ENCODE assay signal across 8 cellular contexts in genomic region chr16:4803479-4804243, GRCh38. TPM values are rescaled to one million over a fixed set of nuclear protein-coding genes. Genes with fewer than 3 reads are reported as not detected.
A peak's percentile ranks its signal among the peaks of the same experiment; 100 is the strongest.
DNase-seq lines count a peak whose midpoint lies in the region; ATAC-seq and TF ChIP-seq lines count a peak whose summit lies in the region.

No MANE protein-coding gene starts in this region.

- intact Hi-C loops in A673 (cut with micrococcal nuclease; ENCODE audit: unreplicated experiment): no loop called here

- DNase-seq in A673 (ENCODE audit: low spot score) (no peak), HL-60 (ENCODE audit: low read depth in 1 of 2, low spot score in 1 of 2) (peak; percentile 42 to 52), midbrain (lab: John Stamatoyannopoulos, UW) (peak; percentile 32)
- no peak for DNase-seq in activated naive CD8-positive, alpha-beta T cell treated with anti-CD3 and anti-CD28 coated beads, Interleukin-2, amount 10 ng/mL, durations not matched to agents 7 days and 5 days
- no peak for DNase-seq in stimulated activated naive CD4-positive, alpha-beta T cell treated with Interleukin-2 at 50 U/mL for 16 hours (lab: John Stamatoyannopoulos, UW)

- no peaks in the 10 kb centered on the region for H3K9me3 Mint-ChIP-seq in activated naive CD8-positive, alpha-beta T cell treated with anti-CD3 and anti-CD28 coated beads, Interleukin-2, amount 10 ng/mL, durations not matched to agents 7 days and 5 days

- peaks cover 12% of the 10 kb centered on the region for H3K4me1 Mint-ChIP-seq in activated naive CD8-positive, alpha-beta T cell treated with anti-CD3 and anti-CD28 coated beads, Interleukin-2, amount 10 ng/mL, durations not matched to agents 7 days and 5 days

- H3K36me3 Mint-ChIP-seq in activated naive CD8-positive, alpha-beta T cell treated with anti-CD3 and anti-CD28 coated beads, Interleukin-2, amount 10 ng/mL, durations not matched to agents 7 days and 5 days: peaks cover 19% of the 10 kb centered on the region

- TF ChIP-seq CTCF in A673 (conservative IDR thresholded peaks at IDR 0.05; ENCODE audit: low read depth, low read length): no peak
- no peak for TF ChIP-seq CTCF in HL-60 (IDR thresholded peaks at IDR 0.05; ENCODE audit: insufficient read depth, low read length)

- CTCF ChIA-PET in A673 (lab: Charles Lee): no interaction called here

- peaks cover 3% of the 10 kb centered on the region for H3K4me1 ChIP-seq in A673 (ENCODE audit: insufficient read depth, low read length, poor library complexity, severe bottlenecking)

- no peaks in the 10 kb centered on the region for H3K27me3 Mint-ChIP-seq in activated naive CD8-positive, alpha-beta T cell treated with anti-CD3 and anti-CD28 coated beads, Interleukin-2, amount 10 ng/mL, durations not matched to agents 7 days and 5 days

- no peak overlapping the region for H3K27ac ChIP-seq in A673 (ENCODE audit: low read depth, low read length, poor library complexity, severe bottlenecking)
- H3K27ac ChIP-seq in HL-60 (replicated peaks): peak overlapping the region; percentile 85

- H3K4me3 ChIP-seq in A673 (ENCODE audit: low read depth, low read length, poor library complexity, severe bottlenecking) (peak overlapping the region; percentile 86), HL-60 (replicated peaks; ENCODE audit: insufficient read depth, low read length) (peak overlapping the region; percentile 71; the same call in 1 of the 2 replicates)

- TSS peak; percentile 78 for BruUV-seq in A673 (replicated peaks; lab: Mats Ljungman, UMichigan)

- H3K36me3 ChIP-seq in A673 (ENCODE audit: insufficient read depth, low read length, poor library complexity, severe bottlenecking): peaks cover 24% of the 10 kb centered on the region

- no peaks in the 10 kb centered on the region for H3K9me3 ChIP-seq in A673 (ENCODE audit: low read depth, low read length, poor library complexity, severe bottlenecking)

- H3K27me3 ChIP-seq in A673 (replicated peaks; ENCODE audit: insufficient read depth, low read depth, low read length, poor library complexity): no peaks in the 10 kb centered on the region
- no peaks in the 10 kb centered on the region for H3K27me3 ChIP-seq in HL-60 (ENCODE audit: insufficient read depth, poor library complexity, severe bottlenecking)

- peak overlapping the region; percentile 89 for H3K4me3 Mint-ChIP-seq in activated naive CD8-positive, alpha-beta T cell treated with anti-CD3 and anti-CD28 coated beads, Interleukin-2, amount 10 ng/mL, durations not matched to agents 7 days and 5 days

- POLR2A ChIA-PET in A673 (lab: Charles Lee; ENCODE audit: low non-redundant PET): no interaction called here
- POLR2A ChIA-PET in activated naive CD8-positive, alpha-beta T cell treated with anti-CD3 and anti-CD28 coated beads, Interleukin-2, amount 10 ng/mL, durations not matched to agents 7 days and 5 days (lab: Charles Lee): interaction anchor here (0.6 to 2.9 kb wide), 4 partner anchors 35 to 231 kb away, joined by 3 to 16 read pairs (median 8); partner anchors contain the start of genes ANKS3 and DNAAF8

- H3K27ac Mint-ChIP-seq in activated naive CD8-positive, alpha-beta T cell treated with anti-CD3 and anti-CD28 coated beads, Interleukin-2, amount 10 ng/mL, durations not matched to agents 7 days and 5 days: no peak overlapping the region

- ATAC-seq in activated naive CD8-positive, alpha-beta T cell treated with anti-CD3 and anti-CD28 coated beads, Interleukin-2, amount 10 ng/mL, durations not matched to agents 7 days and 5 days (ENCODE audit: low read depth): no peak
- ATAC-seq in GM18870 (IDR thresholded peaks at IDR 0.05; ENCODE audit: unreplicated experiment) (no peak), HG03025 (IDR thresholded peaks at IDR 0.05; ENCODE audit: low FRiP score, unreplicated experiment) (no peak), GM18861 (IDR thresholded peaks at IDR 0.05; ENCODE audit: unreplicated experiment) (no peak)

RNA-seq across cellular contexts. Expression of gene ROGDI, which starts 1.2 kb away (rescaled TPM):
- total RNA-seq in A673 (2021): 2.9 and 3.3 TPM in 2 replicates
- 10 to 100 TPM in 1 of 2 experiments, 1 to 10 TPM in 1; 9.5 to 10.3 TPM for total RNA-seq in activated naive CD8-positive, alpha-beta T cell treated with anti-CD3 and anti-CD28 coated beads, Interleukin-2, amount 10 ng/mL, durations not matched to agents 7 days and 5 days

RNA-seq across cellular contexts. Expression of gene SMIM22, which starts 8.5 kb away (rescaled TPM):
- total RNA-seq in A673 (2021): not detected in 2 replicates
- not detected for total RNA-seq in activated naive CD8-positive, alpha-beta T cell treated with anti-CD3 and anti-CD28 coated beads, Interleukin-2, amount 10 ng/mL, durations not matched to agents 7 days and 5 days

RNA-seq across cellular contexts. Expression of gene SEPTIN12, which starts 15.5 kb away (rescaled TPM):
- total RNA-seq in A673 (2021): not detected in 2 replicates
- total RNA-seq in activated naive CD8-positive, alpha-beta T cell treated with anti-CD3 and anti-CD28 coated beads, Interleukin-2, amount 10 ng/mL, durations not matched to agents 7 days and 5 days: not detected

RNA-seq across cellular contexts. Expression of gene ZNF500, which starts 36.7 kb away (rescaled TPM):
- 16.8 and 19.1 TPM in 2 replicates for total RNA-seq in A673 (2021)
- 10 to 100 TPM; 22.5 to 23.8 TPM for total RNA-seq in activated naive CD8-positive, alpha-beta T cell treated with anti-CD3 and anti-CD28 coated beads, Interleukin-2, amount 10 ng/mL, durations not matched to agents 7 days and 5 days

RNA-seq across cellular contexts. Expression of gene GLYR1, which starts 43.4 kb away (rescaled TPM):
- total RNA-seq in A673 (2021): 121 and 128 TPM in 2 replicates
- 10 to 100 TPM; 91.6 to 93.1 TPM for total RNA-seq in activated naive CD8-positive, alpha-beta T cell treated with anti-CD3 and anti-CD28 coated beads, Interleukin-2, amount 10 ng/mL, durations not matched to agents 7 days and 5 days

Comparison
In these comparisons a context has a peak if more than half of its experiments do, and no peak if none do; other contexts are left out.
1. DNase-seq: peak in HL-60 (2 of 2) and midbrain (single experiment); none in A673 (single experiment), activated naive CD8-positive, alpha-beta T cell treated with anti-CD3 and anti-CD28 coated beads, Interleukin-2, amount 10 ng/mL, durations not matched to agents 7 days and 5 days (single experiment) and stimulated activated naive CD4-positive, alpha-beta T cell treated with Interleukin-2 at 50 U/mL for 16 hours (single experiment).